ENCODE assay signal across 15 cellular contexts in genomic region chr1:198667796-198668195, GRCh38. TPM values are rescaled to one million over a fixed set of nuclear protein-coding genes. Genes with fewer than 3 reads are reported as not detected.
DNase-seq lines count a peak whose midpoint lies in the region; ATAC-seq, FAIRE-seq and TF ChIP-seq lines count a peak whose summit lies in the region.
"Had no signal": no experiment of that assay in that cellular context is flagged by ENCODE, and none has a peak within 500 bp of the region (broad histone marks: within the 10 kb centered on the region; RNA-seq: fewer than 3 reads in every experiment).

No MANE protein-coding gene starts in this region.

- intact Hi-C loops in Panc1 (cut with micrococcal nuclease; ENCODE audit: unreplicated experiment), result no loop called here
- intact Hi-C loops in K562 (cut with micrococcal nuclease), result no loop called here
- intact Hi-C loops in tibial artery (cut with DNase I; ENCODE audit: low total_unique reads), result no loop called here

- H3K4me2 ChIP-seq in K562 (ENCODE audit: insufficient read depth, low read length), result no peak overlapping the region
- no peak overlapping the region for H3K4me2 ChIP-seq in smooth muscle cell

- H3K36me3 ChIP-seq in Panc1 (ENCODE audit: control insufficient read depth, insufficient read depth, low read length) (no peaks in the 10 kb centered on the region), K562 (ENCODE audit: control insufficient read depth, insufficient read depth, low read length) (peaks cover 8% of the 10 kb centered on the region; the same call in 1 of the 3 replicates), smooth muscle cell (ENCODE audit: low read depth) (no peaks in the 10 kb centered on the region), tibial artery (no peaks in the 10 kb centered on the region)
- H3K36me3 ChIP-seq: ovary, thoracic aorta had no signal

- H3K27ac ChIP-seq in Panc1 (ENCODE audit: low read length), result peak overlapping the region; percentile 77
- H3K27ac ChIP-seq in K562 (ENCODE audit: extremely low read depth, low read depth, low read length), result peak overlapping the region; percentile 46; the same call in 1 of the 3 replicates
- H3K27ac ChIP-seq in smooth muscle cell (ENCODE audit: low read depth), result peak overlapping the region; percentile 96
- H3K27ac ChIP-seq in tibial artery, result no peak overlapping the region
- H3K27ac ChIP-seq: ovary, thoracic aorta had no signal

- H3K36me3 Mint-ChIP-seq in activated T-cell treated with anti-CD3 and anti-CD28 coated beads, Interleukin-2, amount 50 U/mL, for 24 hours (ENCODE audit: low read depth), result peaks cover 80% of the 10 kb centered on the region

- no peak overlapping the region for H3K4me3 ChIP-seq in Panc1 (ENCODE audit: low read depth in 2 of 2, low read length in 2 of 2)
- H3K4me3 ChIP-seq in K562, result no peak overlapping the region
- H3K4me3 ChIP-seq in smooth muscle cell, result no peak overlapping the region
- H3K4me3 ChIP-seq in tibial artery, result no peak overlapping the region
- H3K4me3 ChIP-seq: ovary, thoracic aorta had no signal

- POLR2A ChIA-PET in Panc1 (lab: Charles Lee) (no interaction called here), K562 (lab: Yijun Ruan, JAX) (interaction anchor here (0.7 to 2.2 kb wide), 5 partner anchors 9 to 668 kb away, joined by 3 to 8 read pairs (median 3); no protein-coding TSS in a partner anchor)

- H2AFZ ChIP-seq in K562 (ENCODE audit: low read depth, low read length), result no peak overlapping the region
- peak overlapping the region; percentile 64 for H2AFZ ChIP-seq in smooth muscle cell (ENCODE audit: low read depth)

- TF ChIP-seq RAD21 in K562 (CRISPR knock-in tag; conservative IDR thresholded peaks at IDR 0.05 in 1 of 2, IDR thresholded peaks at IDR 0.05 in 1 of 2), result no peak

- no peaks in the 10 kb centered on the region for H3K27me3 Mint-ChIP-seq in activated T-cell treated with anti-CD3 and anti-CD28 coated beads, Interleukin-2, amount 50 U/mL, for 24 hours

- no peaks in the 10 kb centered on the region for H3F3A ChIP-seq in smooth muscle cell (ENCODE audit: low read depth)

- H3K27me3 ChIP-seq in Panc1 (ENCODE audit: control insufficient read depth, insufficient read depth, low read length) (no peaks in the 10 kb centered on the region), K562 (ENCODE audit: control insufficient read depth in 2 of 2, insufficient read depth in 2 of 2, low read length in 2 of 2) (no peaks in the 10 kb centered on the region), smooth muscle cell (ENCODE audit: low read depth) (no peaks in the 10 kb centered on the region), tibial artery (no peaks in the 10 kb centered on the region)
- H3K27me3 ChIP-seq: ovary had no signal

- H3K4me1 ChIP-seq in Panc1 (ENCODE audit: control insufficient read depth, insufficient read depth, low read length) (peaks cover 4% of the 10 kb centered on the region; the same call in 1 of the 2 replicates), K562 (replicated peaks in 1 of 2; ENCODE audit: control insufficient read depth in 2 of 2, insufficient read depth in 2 of 2, low read length in 2 of 2) (peaks cover 3 to 18% of the 10 kb centered on the region in 2 experiments; a peak in 4 of 5 replicates), smooth muscle cell (ENCODE audit: low read depth) (peaks cover 11% of the 10 kb centered on the region), tibial artery (no peaks in the 10 kb centered on the region)

- H3K9ac ChIP-seq in K562 (ENCODE audit: insufficient read depth in 1 of 2, low read depth in 2 of 2, low read length in 2 of 2), result no peak overlapping the region
- peak overlapping the region; percentile 10 for H3K9ac ChIP-seq in smooth muscle cell (ENCODE audit: low read depth)

- H3K79me2 ChIP-seq in K562 (ENCODE audit: control insufficient read depth, insufficient read depth, low read length) (peaks cover 43% of the 10 kb centered on the region), smooth muscle cell (ENCODE audit: low read depth) (no peaks in the 10 kb centered on the region)

- ATAC-seq in Panc1, result no peak
- no peak for ATAC-seq in K562
- no peak for ATAC-seq in HG02610 (IDR thresholded peaks at IDR 0.05; ENCODE audit: unreplicated experiment)

- no TSS peak for BruUV-seq in Panc1 (replicated peaks; lab: Mats Ljungman, UMichigan)
- no TSS peak for BruUV-seq in K562 (replicated peaks; lab: Mats Ljungman, UMichigan)

- DNase-seq in activated T-cell treated with anti-CD3 and anti-CD28 coated beads, Interleukin-2, amount 50 U/mL, for 24 hours, result no peak
- no peak for DNase-seq in activated T-cell treated with anti-CD3 and anti-CD28 coated beads, Interleukin-2, amount 50 U/mL, for 1 hour
- no peak for DNase-seq in Panc1 (ENCODE audit: low read depth, low spot score)
- no peak for DNase-seq in K562 (ENCODE audit: extremely low read depth in 1 of 4, low spot score in 3 of 4)
- no peak for DNase-seq in smooth muscle cell (lab: John Stamatoyannopoulos, UW; ENCODE audit: unreplicated experiment)
- no peak for DNase-seq in NCI-H510A (lab: John Stamatoyannopoulos, UW)
- no peak for DNase-seq in tibial artery
- DNase-seq: ACHN, anterior cingulate cortex, foreskin melanocyte, NCI-H1048, ovary, T1000 had no signal

- H3K4me3 Mint-ChIP-seq in activated T-cell treated with anti-CD3 and anti-CD28 coated beads, Interleukin-2, amount 50 U/mL, for 24 hours, result peak overlapping the region; percentile 35

- FAIRE-seq in K562 (lab: Jason Lieb, UNC), result no peak

- H3K9me1 ChIP-seq in K562 (ENCODE audit: control insufficient read depth, insufficient read depth, low read length), result no peaks in the 10 kb centered on the region

- H3K9me3 ChIP-seq in Panc1 (ENCODE audit: control insufficient read depth, insufficient read depth, low read depth, low read length), result no peaks in the 10 kb centered on the region
- H3K9me3 ChIP-seq in K562 (replicated peaks; ENCODE audit: control insufficient read depth, insufficient read depth, low read depth, low read length), result no peaks in the 10 kb centered on the region; the same call in 1 of the 2 replicates
- H3K9me3 ChIP-seq in smooth muscle cell (replicated peaks; ENCODE audit: low read depth), result no peaks in the 10 kb centered on the region
- H3K9me3 ChIP-seq in tibial artery, result no peaks in the 10 kb centered on the region
- H3K9me3 ChIP-seq: ovary, thoracic aorta had no signal

- no peaks in the 10 kb centered on the region for H4K20me1 ChIP-seq in K562 (replicated peaks; ENCODE audit: control insufficient read depth, insufficient read depth, low read length)
- no peaks in the 10 kb centered on the region for H4K20me1 ChIP-seq in smooth muscle cell (ENCODE audit: low read depth)

- H3K9me3 Mint-ChIP-seq in activated T-cell treated with anti-CD3 and anti-CD28 coated beads, Interleukin-2, amount 50 U/mL, for 24 hours, result no peaks in the 10 kb centered on the region

- TF ChIP-seq CTCF in Panc1 (IDR thresholded peaks at IDR 0.05), result no peak
- no peak for TF ChIP-seq CTCF in K562 (IDR thresholded peaks at IDR 0.05 in 2 of 3, conservative IDR thresholded peaks at IDR 0.05 in 1 of 3; ENCODE audit: insufficient read depth in 2 of 3, low read depth in 1 of 3, low read length in 3 of 3)
- no peak for TF ChIP-seq CTCF in smooth muscle cell (IDR thresholded peaks at IDR 0.05; ENCODE audit: borderline replicate concordance, insufficient read depth, poor library complexity, severe bottlenecking)
- no peak for TF ChIP-seq CTCF in tibial artery (IDR thresholded peaks at IDR 0.05)

- TF ChIP-seq EP300 in K562 (IDR thresholded peaks at IDR 0.05; ENCODE audit: low read length), result no peak

- no peak for TF ChIP-seq POLR2A in K562 (conservative IDR thresholded peaks at IDR 0.05)

- CTCF ChIA-PET in Panc1 (lab: Charles Lee) (no interaction called here), K562 (lab: Yijun Ruan, JAX; ENCODE audit: low intra/inter-chr PET ratio) (no interaction called here)

- in situ Hi-C loops in Panc1 (cut with HindIII; ENCODE audit: low pct_unique_long_range_greater_than_20kb, low sequenced_read_pairs), result no loop called here
- in situ Hi-C loops in K562 (cut with MboI), result no loop called here

- peaks cover 88% of the 10 kb centered on the region for H3K4me1 Mint-ChIP-seq in activated T-cell treated with anti-CD3 and anti-CD28 coated beads, Interleukin-2, amount 50 U/mL, for 24 hours (ENCODE audit: low read depth)

- peak overlapping the region; percentile 94 for H3K27ac Mint-ChIP-seq in activated T-cell treated with anti-CD3 and anti-CD28 coated beads, Interleukin-2, amount 50 U/mL, for 24 hours

TF ChIP-seq in K562, 482 proteins besides CTCF, POLR2A, EP300 and RAD21 (continues in another document):
- TF ChIP-seq POLR2G (IDR thresholded peaks at IDR 0.05; ENCODE audit: low read depth, low read length) (no peak), ZNF830 (CRISPR knock-in tag; IDR thresholded peaks at IDR 0.05) (no peak), GTF2E2 (tag; IDR thresholded peaks at IDR 0.05) (0 out of 2 replicates have a peak, but pooled peaks have one; percentile 34), HEY1 (CRISPR knock-in tag; IDR thresholded peaks at IDR 0.05; ENCODE audit: borderline replicate concordance) (no peak), ZNF79 (CRISPR knock-in tag; IDR thresholded peaks at IDR 0.05; ENCODE audit: low read depth) (no peak)

RNA-seq across cellular contexts. Expression of gene PTPRC, which starts 29.0 kb away (rescaled TPM):
- total RNA-seq in Panc1 (2021; ENCODE audit: unreplicated experiment) (1.4 TPM), K562 (2014; rRNA removed) (44.4 and 55.8 TPM in 2 replicates), K562 (2014; rRNA removed; fragmentation: Illumina TruSeq; extraction: Trizol) (107 and 112 TPM in 2 replicates), K562 (2015; rRNA removed; fragmentation: Illumina TruSeq; extraction: Trizol) (95.3 and 105 TPM in 2 replicates), K562 (2021) (62.9 and 67.6 TPM in 2 replicates), smooth muscle cell (0.04 TPM in 1 of 2 replicates, not detected in the other)
- not detected for polyA plus RNA-seq in Panc1 (2012; ENCODE audit: insufficient read length)
- total RNA-seq in K562 (2011; cell fraction: chromatin; rRNA removed; ENCODE audit: low replicate concordance), result 30.9 and 123 TPM in 2 replicates
- total RNA-seq in K562 (2011; cell fraction: nucleolus; rRNA removed), result 20.2 and 42.1 TPM in 2 replicates
- total RNA-seq in K562 (2011; cell fraction: nucleoplasm; rRNA removed), result 71.2 and 74.3 TPM in 2 replicates
- polyA plus RNA-seq in K562 (2011; rRNA removed) (7.1 and 21.8 TPM in 2 replicates), K562 (2014; fragmentation: Illumina TruSeq; extraction: Trizol) (73.5 and 86.1 TPM in 2 replicates), K562 (2014; fragmentation: Nextera tagmentation; extraction: Ambion mirVana) (10 to 100 TPM; 38.8 to 65.1 TPM), K562 (2014; rRNA removed) (49.1 and 51.1 TPM in 2 replicates), smooth muscle cell (0.37 TPM in 1 of 2 replicates, not detected in the other)
- 3.1 and 12.6 TPM in 2 replicates for polyA plus RNA-seq in K562 (2011; cell fraction: cytosol; rRNA removed)
- 4.3 and 14.6 TPM in 2 replicates for polyA plus RNA-seq in K562 (2011; cell fraction: nucleus; rRNA removed)
- polyA plus RNA-seq in K562 (2012), result 41.4 and 61.2 TPM in 2 replicates
- 12.3 and 47.6 TPM in 2 replicates for polyA minus RNA-seq in K562 (2011; rRNA and poly(A)+ RNA removed)
- polyA minus RNA-seq in K562 (2011; cell fraction: cytosol; rRNA and poly(A)+ RNA removed), result 5.2 and 12.3 TPM in 2 replicates
- 7.1 and 45.3 TPM in 2 replicates for polyA minus RNA-seq in K562 (2011; cell fraction: nucleus; rRNA and poly(A)+ RNA removed)

Comparison
In these comparisons a context has a peak if more than half of its experiments do, and no peak if none do; other contexts are left out.
1. H3K27ac ChIP-seq: peak in Panc1 (single experiment), K562 (single experiment) and smooth muscle cell (single experiment); none in tibial artery (0 of 2).